ENCODE assay signal across 16 cellular contexts in the genomic region with DNA sequence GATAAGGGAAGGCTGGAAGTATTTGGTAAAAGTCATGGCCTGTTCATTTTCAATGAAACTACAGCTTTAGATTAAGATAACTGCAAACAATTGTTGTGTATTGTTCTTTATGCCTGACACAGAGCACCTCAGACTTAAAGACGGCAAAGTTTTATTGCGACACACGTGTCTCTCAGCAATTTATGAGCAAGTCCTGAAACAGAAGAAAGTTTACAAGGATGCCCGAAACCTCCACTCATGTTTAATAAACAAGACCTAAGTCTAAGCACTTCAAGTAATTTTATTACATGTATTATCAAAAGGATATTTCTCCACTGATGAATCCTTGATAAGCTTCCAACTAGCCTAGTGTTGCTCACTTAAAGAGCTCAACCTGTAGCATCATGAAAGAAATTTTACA.
"Had no signal": no experiment of that assay in that cellular context is flagged by ENCODE, and none has a peak within 500 bp of the region (broad histone marks: within the 10 kb centered on the region; RNA-seq: fewer than 3 reads in every experiment).

No MANE protein-coding gene starts in this region.

- H3K27ac Mint-ChIP-seq: nephron progenitor cell; stimulated activated naive CD8-positive, alpha-beta T cell treated with anti-CD3 and anti-CD28 coated beads, Interleukin-15, amount 100 ng/mL, for 72 hours; type B pancreatic cell had no signal

- H3K9me3 Mint-ChIP-seq: nephron progenitor cell; stimulated activated naive CD8-positive, alpha-beta T cell treated with anti-CD3 and anti-CD28 coated beads, Interleukin-15, amount 100 ng/mL, for 72 hours; type B pancreatic cell had no signal

- H3K36me3 ChIP-seq: prostate gland had no signal

- H3K27me3 ChIP-seq: colonic mucosa, esophagus squamous epithelium, foreskin keratinocyte had no signal

- H3K4me3 ChIP-seq: colonic mucosa, esophagus squamous epithelium, prostate gland had no signal

- H3K4me1 Mint-ChIP-seq: stimulated activated naive CD8-positive, alpha-beta T cell treated with anti-CD3 and anti-CD28 coated beads, Interleukin-15, amount 100 ng/mL, for 72 hours had no signal

- ATAC-seq: foreskin keratinocyte; left ventricle myocardium superior; right cardiac atrium; stimulated activated naive CD8-positive, alpha-beta T cell treated with anti-CD3 and anti-CD28 coated beads, Interleukin-15, amount 100 ng/mL, for 72 hours had no signal

- H3K27ac ChIP-seq: colonic mucosa, esophagus squamous epithelium, foreskin keratinocyte, prostate gland had no signal

- H3K4me3 Mint-ChIP-seq: nephron progenitor cell; stimulated activated naive CD8-positive, alpha-beta T cell treated with anti-CD3 and anti-CD28 coated beads, Interleukin-15, amount 100 ng/mL, for 72 hours; type B pancreatic cell had no signal

- H3K27me3 Mint-ChIP-seq: stimulated activated naive CD8-positive, alpha-beta T cell treated with anti-CD3 and anti-CD28 coated beads, Interleukin-15, amount 100 ng/mL, for 72 hours; type B pancreatic cell had no signal

- DNase-seq: activated CD4-positive, alpha-beta T cell treated with anti-CD3 and anti-CD28 coated beads for 1 hour; activated CD4-positive, alpha-beta T cell treated with anti-CD3 and anti-CD28 coated beads, Interleukin-2, amount 50 U/mL, for 4 hours; activated naive CD4-positive, alpha-beta T cell treated with anti-CD3 and anti-CD28 coated beads, Interleukin-2, amount 50 U/mL, for 16 hours; activated T-cell treated with anti-CD3 and anti-CD28 coated beads, Interleukin-2, amount 50 U/mL, for 1 hour; central memory CD4-positive, alpha-beta T cell; colonic mucosa; esophagus squamous epithelium; glutamatergic neuron; left ventricle myocardium superior; nephron progenitor cell; occipital lobe; right cardiac atrium; stimulated activated naive CD8-positive, alpha-beta T cell treated with anti-CD3 and anti-CD28 coated beads, Interleukin-15, amount 100 ng/mL, for 72 hours had no signal

- H3K4me1 ChIP-seq: colonic mucosa, foreskin keratinocyte, prostate gland had no signal

- H3K9me3 ChIP-seq: colonic mucosa, esophagus squamous epithelium, prostate gland had no signal
